Comparison of ENCODE assay signal across 31 cellular contexts in the genomic region with DNA sequence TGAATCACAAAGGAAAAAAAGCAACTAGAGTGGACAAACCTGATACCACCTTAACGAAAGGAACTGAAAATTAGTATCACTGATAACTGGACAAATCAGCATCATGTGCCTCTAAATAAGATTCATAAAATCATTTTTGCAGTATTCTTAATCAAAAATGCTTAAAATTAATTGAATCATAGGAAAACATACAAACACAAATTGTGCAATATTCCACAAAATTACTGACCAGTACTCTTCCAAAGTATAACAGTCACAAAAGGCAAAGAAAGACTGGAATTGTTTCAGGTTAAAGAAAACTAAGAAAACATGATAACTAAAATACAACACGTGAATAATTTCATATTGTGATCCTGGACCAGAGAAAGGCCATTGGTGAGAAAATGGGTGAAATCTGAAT.
"Had no signal": no experiment of that assay in that cellular context is flagged by ENCODE, and none has a peak within 500 bp of the region (broad histone marks: within the 10 kb centered on the region; RNA-seq: fewer than 3 reads in every experiment).

No MANE protein-coding gene starts in this region.

- H3K27ac ChIP-seq: brain microvascular endothelial cell, coronary artery, dorsolateral prefrontal cortex had no signal

- H3K4me1 Mint-ChIP-seq: endodermal cell had no signal

- ATAC-seq: T-helper 17 cell had no signal

- H3K27me3 ChIP-seq: brain microvascular endothelial cell, dorsolateral prefrontal cortex had no signal

- H3K36me3 ChIP-seq: brain microvascular endothelial cell had no signal

- H3K4me3 Mint-ChIP-seq: activated CD4-positive, alpha-beta memory T cell treated with anti-CD3 and anti-CD28 coated beads, Interleukin-2, amount 10 ng/mL, durations not matched to agents 7 days and 5 days; activated CD4-positive, alpha-beta T cell treated with anti-CD3 and anti-CD28 coated beads, Interleukin-2, amount 10 ng/mL, durations not matched to agents 7 days and 5 days; activated naive CD8-positive, alpha-beta T cell; activated T-cell treated with anti-CD3 and anti-CD28 coated beads, Interleukin-2, amount 50 U/mL, for 24 hours; central memory CD8-positive, alpha-beta T cell; dendritic cell treated with granulocyte-macrophage colony-stimulating factor and Interleukin-4, amounts not matched to agents 40 ng/mL and 50 ng/mL, for 4 days; endodermal cell; T-helper 17 cell; T-helper 2 cell treated with Interferon-gamma antibody and Interleukin-4, amounts not matched to agents 5 μg/mL and 100 μg/mL, for 36 hours had no signal

- DNase-seq: activated CD4-positive, alpha-beta memory T cell treated with anti-CD3 and anti-CD28 coated beads, Interleukin-2, amount 10 ng/mL, durations not matched to agents 7 days and 5 days; activated CD4-positive, alpha-beta T cell treated with anti-CD3 and anti-CD28 coated beads for 1 hour; activated CD4-positive, alpha-beta T cell treated with anti-CD3 and anti-CD28 coated beads for 4 hours; activated CD4-positive, alpha-beta T cell treated with anti-CD3 and anti-CD28 coated beads, Interleukin-2, amount 10 ng/mL, durations not matched to agents 7 days and 5 days; activated CD4-positive, alpha-beta T cell treated with anti-CD3 and anti-CD28 coated beads, Interleukin-2, amount 50 U/mL, for 4 hours; activated CD8-positive, alpha-beta memory T cell treated with anti-CD3 and anti-CD28 coated beads, Interleukin-2, amount 50 U/mL, for 48 hours; activated effector memory CD4-positive, alpha-beta T cell treated with Interleukin-2 at 50 U/mL for 16 hours; activated gamma-delta T cell treated with Interleukin-2 at 50 U/mL for 16 hours; activated naive CD4-positive, alpha-beta T cell treated with anti-CD3 and anti-CD28 coated beads, Interleukin-2, amount 50 U/mL, for 16 hours; activated naive CD4-positive, alpha-beta T cell treated with Interleukin-2 at 50 U/mL for 16 hours; activated T-cell treated with anti-CD3 and anti-CD28 coated beads for 4 hours; activated T-cell treated with anti-CD3 and anti-CD28 coated beads, Interleukin-2, amount 50 U/mL, for 24 hours; activated T-cell treated with anti-CD3 and anti-CD28 coated beads, Interleukin-2, amount 50 U/mL, for 72 hours; amniotic stem cell; anterior cingulate cortex; brain microvascular endothelial cell; dorsolateral prefrontal cortex; effector memory CD4-positive, alpha-beta T cell; endodermal cell; foreskin fibroblast; head of caudate nucleus; T-helper 17 cell; T1000 had no signal

- H3K27me3 Mint-ChIP-seq: activated CD4-positive, alpha-beta memory T cell treated with anti-CD3 and anti-CD28 coated beads, Interleukin-2, amount 10 ng/mL, durations not matched to agents 7 days and 5 days; activated CD4-positive, alpha-beta T cell treated with anti-CD3 and anti-CD28 coated beads, Interleukin-2, amount 10 ng/mL, durations not matched to agents 7 days and 5 days; activated naive CD8-positive, alpha-beta T cell; activated T-cell treated with anti-CD3 and anti-CD28 coated beads, Interleukin-2, amount 50 U/mL, for 24 hours; central memory CD8-positive, alpha-beta T cell; dendritic cell treated with granulocyte-macrophage colony-stimulating factor and Interleukin-4, amounts not matched to agents 40 ng/mL and 50 ng/mL, for 4 days; T-helper 17 cell had no signal

- H3K4me3 ChIP-seq: coronary artery, dorsolateral prefrontal cortex had no signal

- FAIRE-seq: astrocyte, bronchial epithelial cell, frontal cortex had no signal

- H3K9me3 Mint-ChIP-seq: activated CD4-positive, alpha-beta memory T cell treated with anti-CD3 and anti-CD28 coated beads, Interleukin-2, amount 10 ng/mL, durations not matched to agents 7 days and 5 days; activated CD4-positive, alpha-beta T cell treated with anti-CD3 and anti-CD28 coated beads, Interleukin-2, amount 10 ng/mL, durations not matched to agents 7 days and 5 days; activated T-cell treated with anti-CD3 and anti-CD28 coated beads, Interleukin-2, amount 50 U/mL, for 24 hours; activated T-cell treated with anti-CD3 and anti-CD28 coated beads, Interleukin-2, amount 50 U/mL, for 72 hours; central memory CD8-positive, alpha-beta T cell; dendritic cell treated with granulocyte-macrophage colony-stimulating factor and Interleukin-4, amounts not matched to agents 40 ng/mL and 50 ng/mL, for 4 days; endodermal cell; T-helper 2 cell treated with Interferon-gamma antibody and Interleukin-4, amounts not matched to agents 5 μg/mL and 100 μg/mL, for 36 hours had no signal

- H3K27ac Mint-ChIP-seq: activated CD4-positive, alpha-beta memory T cell treated with anti-CD3 and anti-CD28 coated beads, Interleukin-2, amount 10 ng/mL, durations not matched to agents 7 days and 5 days; activated CD4-positive, alpha-beta T cell treated with anti-CD3 and anti-CD28 coated beads, Interleukin-2, amount 10 ng/mL, durations not matched to agents 7 days and 5 days; activated naive CD8-positive, alpha-beta T cell; activated T-cell treated with anti-CD3 and anti-CD28 coated beads, Interleukin-2, amount 50 U/mL, for 24 hours; activated T-cell treated with anti-CD3 and anti-CD28 coated beads, Interleukin-2, amount 50 U/mL, for 72 hours; dendritic cell treated with granulocyte-macrophage colony-stimulating factor and Interleukin-4, amounts not matched to agents 40 ng/mL and 50 ng/mL, for 4 days; endodermal cell; T-helper 17 cell; T-helper 2 cell treated with Interferon-gamma antibody and Interleukin-4, amounts not matched to agents 5 μg/mL and 100 μg/mL, for 36 hours had no signal
